11 cellular contexts compared by ENCODE assay signal in the genomic region with DNA sequence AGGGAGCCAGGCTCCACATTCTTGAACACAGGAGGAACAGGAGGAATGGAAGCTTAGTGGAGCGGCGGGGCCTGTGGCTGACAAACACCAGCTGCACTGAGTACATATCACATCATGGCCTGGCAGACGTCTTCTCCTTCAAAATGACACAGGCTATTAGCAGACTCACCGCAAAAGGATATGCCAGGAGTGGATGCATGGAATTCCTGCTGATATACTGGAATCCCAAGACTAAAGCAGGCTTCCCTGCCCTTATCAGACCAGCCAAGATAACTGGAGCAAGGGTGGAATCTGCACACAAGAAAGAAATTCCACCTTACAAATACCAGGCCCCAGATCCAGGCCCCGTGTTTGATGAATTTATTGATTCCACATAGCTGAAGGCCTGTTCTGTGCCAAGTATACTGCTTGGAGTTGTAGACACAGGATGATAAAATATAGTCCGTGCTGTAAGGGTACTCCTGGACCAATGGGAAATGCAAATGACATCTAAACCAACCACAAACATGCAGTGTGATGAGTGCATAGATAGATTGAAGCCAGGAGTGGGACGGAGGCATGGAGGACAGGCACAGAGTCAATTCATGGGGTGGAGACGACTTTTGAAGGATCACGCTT.
DNase-seq lines count a peak whose midpoint lies in the region; ATAC-seq and TF ChIP-seq lines count a peak whose summit lies in the region.
"Had no signal": no experiment of that assay in that cellular context is flagged by ENCODE, and none has a peak within 500 bp of the region (broad histone marks: within the 10 kb centered on the region; RNA-seq: fewer than 3 reads in every experiment).

No MANE protein-coding gene starts in this region.

- CTCF ChIA-PET in IMR-90 (lab: Yijun Ruan, JAX): no interaction called here
- CTCF ChIA-PET in activated CD4-positive, alpha-beta T cell treated with anti-CD3 and anti-CD28 coated beads for 36 hours (lab: Charles Lee): no interaction called here

- POLR2A ChIA-PET in IMR-90 (lab: Charles Lee; ENCODE audit: unreplicated experiment): no interaction called here
- POLR2A ChIA-PET in activated CD4-positive, alpha-beta T cell treated with anti-CD3 and anti-CD28 coated beads for 36 hours (lab: Charles Lee): interaction anchor here (1.1 kb wide), 1 partner anchor 9 kb away, joined by 3 read pairs; no protein-coding TSS in a partner anchor

- peak overlapping the region; percentile 9 for H2AFZ ChIP-seq in IMR-90 (replicated peaks; ENCODE audit: low read length, poor library complexity)

- no peak overlapping the region for H2AK9ac ChIP-seq in IMR-90 (replicated peaks; ENCODE audit: low read depth, low read length, poor library complexity)

- intact Hi-C loops in IMR-90 (cut with micrococcal nuclease): no loop called here
- intact Hi-C loops in lower lobe of right lung (cut with DNase I): no loop called here
- intact Hi-C loops in activated CD4-positive, alpha-beta T cell treated with anti-CD3 and anti-CD28 coated beads for 36 hours (cut with DNase I, micrococcal nuclease): no loop called here

- H3K27ac ChIP-seq in IMR-90 (ENCODE audit: insufficient read depth, low read length): peak overlapping the region; percentile 80; the same call in 1 of the 2 replicates
- H3K27ac ChIP-seq in lower lobe of right lung: peak overlapping the region; percentile 21
- H3K27ac ChIP-seq in upper lobe of left lung: peak overlapping the region in 1 of 4 donors; percentile 2
- H3K27ac ChIP-seq: thyroid gland had no signal

- no peaks in the 10 kb centered on the region for H3K36me3 ChIP-seq in IMR-90 (ENCODE audit: control insufficient read depth, insufficient read depth, low read length)
- H3K36me3 ChIP-seq in lower lobe of right lung: no peaks in the 10 kb centered on the region
- H3K36me3 ChIP-seq in upper lobe of left lung: no peaks in the 10 kb centered on the region
- H3K36me3 ChIP-seq: thyroid gland had no signal

- no peak for TF ChIP-seq EP300 in upper lobe of left lung (IDR thresholded peaks at IDR 0.05)

- peak overlapping the region; percentile 28; the same call in 1 of the 2 replicates for H4K5ac ChIP-seq in IMR-90 (ENCODE audit: low read depth, low read length)

- 0 out of 2 replicates have a peak, but pooled peaks cover 3% of the 10 kb centered on the region for H4K20me1 ChIP-seq in IMR-90 (ENCODE audit: insufficient read depth, low read length)

- peak overlapping the region; percentile 18; the same call in 1 of the 2 replicates for H3K4me2 ChIP-seq in IMR-90 (ENCODE audit: low read depth, low read length)

- TF ChIP-seq RAD21 in IMR-90 (IDR thresholded peaks at IDR 0.05; ENCODE audit: low read length): no peak

- no CpG with 5 or more reads among the region's 9 CpGs for WGBS in IMR-90 (ENCODE audit: extremely low coverage in 2 of 2, insufficient read length in 1 of 2), 2 experiments
- 69 to 72% methylated on average over 8 to 9 of the region's 9 CpGs for whole genome bisulfite sequencing in upper lobe of left lung, 2 donors

- peak overlapping the region; percentile 72; the same call in 1 of the 2 replicates for H2AK5ac ChIP-seq in IMR-90 (ENCODE audit: low read depth, low read length)

- peak overlapping the region; percentile 9; the same call in 1 of the 2 replicates for H4K91ac ChIP-seq in IMR-90 (ENCODE audit: insufficient read depth, low read depth, low read length)

- H2BK20ac ChIP-seq in IMR-90 (ENCODE audit: low read depth, low read length): peak overlapping the region; percentile 10; the same call in 1 of the 2 replicates

- H3K27ac Mint-ChIP-seq in activated CD4-positive, alpha-beta T cell treated with anti-CD3 and anti-CD28 coated beads for 36 hours: no peak overlapping the region
- H3K27ac Mint-ChIP-seq: activated CD8-positive, alpha-beta T cell treated with anti-CD3 and anti-CD28 coated beads, Interleukin-2, amount 10 ng/mL, durations not matched to agents 7 days and 5 days; T-helper 1 cell treated with Interleukin-12 subunit alpha and Interleukin-12 subunit beta and Interleukin-4 antibody, amounts not matched to agents 30 μg/mL and 1 μg/mL, for 36 hours had no signal

- no peaks in the 10 kb centered on the region for H3K36me3 Mint-ChIP-seq in activated CD4-positive, alpha-beta T cell treated with anti-CD3 and anti-CD28 coated beads for 36 hours (ENCODE audit: low read depth)

- in situ Hi-C loops in IMR-90 (cut with MboI; ENCODE audit: low sequenced_read_pairs): no loop called here

- H3K27me3 ChIP-seq in IMR-90 (ENCODE audit: control insufficient read depth, insufficient read depth, low read length) (peaks cover 12% of the 10 kb centered on the region), lower lobe of right lung (ENCODE audit: low read depth) (no peaks in the 10 kb centered on the region), upper lobe of left lung (no peaks in the 10 kb centered on the region)
- H3K27me3 ChIP-seq: thyroid gland had no signal

- H3K14ac ChIP-seq in IMR-90 (replicated peaks; ENCODE audit: low read depth, low read length): peak overlapping the region; percentile 27

- H2BK120ac ChIP-seq in IMR-90 (ENCODE audit: low read depth, low read length): peak overlapping the region; percentile 33; the same call in 1 of the 2 replicates

- H3K9ac ChIP-seq in IMR-90 (ENCODE audit: low read depth, low read length): peak overlapping the region; percentile 5; the same call in 1 of the 2 replicates

- H3K4me1 ChIP-seq in IMR-90 (ENCODE audit: control insufficient read depth, insufficient read depth, low read length) (peaks cover 9% of the 10 kb centered on the region), lower lobe of right lung (no peaks in the 10 kb centered on the region), upper lobe of left lung (peaks cover 0 to 8% (median 0%) of the 10 kb centered on the region in 4 donors)

- TF ChIP-seq POLR2A in IMR-90 (IDR thresholded peaks at IDR 0.05; ENCODE audit: low read depth, low read length) (no peak), upper lobe of left lung (IDR thresholded peaks at IDR 0.05) (no peak)

- DNase-seq in IMR-90: peak; percentile 87
- DNase-seq in ecto neural progenitor cell (ENCODE audit: low spot score): peak; percentile 43
- DNase-seq in lower lobe of right lung: no peak
- no peak for DNase-seq in upper lobe of left lung
- no peak for DNase-seq in NCI-H2081 (lab: John Stamatoyannopoulos, UW)
- no peak for DNase-seq in activated CD4-positive, alpha-beta T cell treated with anti-CD3 and anti-CD28 coated beads for 36 hours
- DNase-seq: activated CD8-positive, alpha-beta T cell treated with anti-CD3 and anti-CD28 coated beads, Interleukin-2, amount 10 ng/mL, durations not matched to agents 7 days and 5 days; NCI-H1436; thyroid gland had no signal

- H3K4me3 ChIP-seq in IMR-90 (ENCODE audit: insufficient read depth, low read depth, low read length) (no peak overlapping the region), lower lobe of right lung (no peak overlapping the region), upper lobe of left lung (no peak overlapping the region)
- H3K4me3 ChIP-seq: thyroid gland had no signal

- H3K4me1 Mint-ChIP-seq in activated CD4-positive, alpha-beta T cell treated with anti-CD3 and anti-CD28 coated beads for 36 hours: no peaks in the 10 kb centered on the region

- H3K9me3 Mint-ChIP-seq in activated CD4-positive, alpha-beta T cell treated with anti-CD3 and anti-CD28 coated beads for 36 hours (ENCODE audit: low read depth): no peaks in the 10 kb centered on the region
- H3K9me3 Mint-ChIP-seq: T-helper 1 cell treated with Interleukin-12 subunit alpha and Interleukin-12 subunit beta and Interleukin-4 antibody, amounts not matched to agents 30 μg/mL and 1 μg/mL, for 36 hours had no signal

- H3K23ac ChIP-seq in IMR-90 (ENCODE audit: low read depth, low read length): peak overlapping the region; percentile 4; the same call in 1 of the 2 replicates

- H3K18ac ChIP-seq in IMR-90 (ENCODE audit: low read depth, low read length): peak overlapping the region; percentile 62

- TF ChIP-seq CTCF in IMR-90 (conservative IDR thresholded peaks at IDR 0.05; ENCODE audit: low read depth, low read length) (no peak), lower lobe of right lung (IDR thresholded peaks at IDR 0.05) (no peak), upper lobe of left lung (IDR thresholded peaks at IDR 0.05) (no peak)

- no peak overlapping the region for H3K56ac ChIP-seq in IMR-90 (ENCODE audit: extremely low read depth, insufficient read depth, low read length)

- BruUV-seq in IMR-90 (replicated peaks; lab: Mats Ljungman, UMichigan): no TSS peak

- dilution Hi-C loops in IMR-90 (cut with HindIII; ENCODE audit: low sequenced_read_pairs, unreplicated experiment): no loop called here

- no peaks in the 10 kb centered on the region for H3K27me3 Mint-ChIP-seq in activated CD4-positive, alpha-beta T cell treated with anti-CD3 and anti-CD28 coated beads for 36 hours

- no peak overlapping the region for H2BK5ac ChIP-seq in IMR-90 (ENCODE audit: low read depth, low read length, poor library complexity, severe bottlenecking)

- H3K79me1 ChIP-seq in IMR-90 (ENCODE audit: low read depth in 1 of 2, low read length in 2 of 2): no peaks in the 10 kb centered on the region

- ATAC-seq in IMR-90 (ENCODE audit: low read depth) (peak; percentile 92), lower lobe of right lung (peak; percentile 65 to 75), upper lobe of left lung (ENCODE audit: low FRiP score in 2 of 2) (peak; percentile 73 to 89), HG02870 (IDR thresholded peaks at IDR 0.05; ENCODE audit: unreplicated experiment) (no peak)
- no peak for ATAC-seq in activated CD4-positive, alpha-beta T cell treated with anti-CD3 and anti-CD28 coated beads for 36 hours
- ATAC-seq: activated CD8-positive, alpha-beta T cell treated with anti-CD3 and anti-CD28 coated beads, Interleukin-2, amount 10 ng/mL, durations not matched to agents 7 days and 5 days had no signal

- H3K9me3 ChIP-seq in IMR-90 (ENCODE audit: control insufficient read depth, insufficient read depth, low read length) (no peaks in the 10 kb centered on the region), lower lobe of right lung (no peaks in the 10 kb centered on the region), upper lobe of left lung (no peaks in the 10 kb centered on the region)
- H3K9me3 ChIP-seq: thyroid gland had no signal

- peaks cover 3% of the 10 kb centered on the region; the same call in 1 of the 2 replicates for H3K9me1 ChIP-seq in IMR-90 (ENCODE audit: insufficient read depth, low read length)

- H2BK15ac ChIP-seq in IMR-90 (ENCODE audit: low read depth, low read length): peak overlapping the region; percentile 16; the same call in 1 of the 3 replicates

- peak overlapping the region in 1 of 2 experiments; percentile 46; a peak in 1 of 4 replicates for H4K8ac ChIP-seq in IMR-90 (ENCODE audit: low read depth in 2 of 2, low read length in 2 of 2)

- peak overlapping the region; percentile 47 for H3K4ac ChIP-seq in IMR-90 (ENCODE audit: low read depth, low read length)

- no peak overlapping the region for H3K4me3 Mint-ChIP-seq in activated CD4-positive, alpha-beta T cell treated with anti-CD3 and anti-CD28 coated beads for 36 hours
- H3K4me3 Mint-ChIP-seq: activated CD8-positive, alpha-beta T cell treated with anti-CD3 and anti-CD28 coated beads, Interleukin-2, amount 10 ng/mL, durations not matched to agents 7 days and 5 days; T-helper 1 cell treated with Interleukin-12 subunit alpha and Interleukin-12 subunit beta and Interleukin-4 antibody, amounts not matched to agents 30 μg/mL and 1 μg/mL, for 36 hours had no signal

TF ChIP-seq in IMR-90, 13 proteins besides CTCF, POLR2A, EP300 and RAD21 (continues in another document):
- TF ChIP-seq MXI1 (IDR thresholded peaks at IDR 0.05; ENCODE audit: borderline replicate concordance, low read depth, low read length): no peak

Comparison
In these comparisons a context has a peak if more than half of its experiments do, and no peak if none do; other contexts are left out.
1. ATAC-seq: peak in IMR-90 (single experiment), lower lobe of right lung (2 of 2) and upper lobe of left lung (2 of 2); none in HG02870 (single experiment) and activated CD4-positive, alpha-beta T cell treated with anti-CD3 and anti-CD28 coated beads for 36 hours (single experiment).
2. DNase-seq: peak in IMR-90 (single experiment) and ecto neural progenitor cell (single experiment); none in lower lobe of right lung (single experiment), upper lobe of left lung (0 of 2), NCI-H2081 (0 of 2) and activated CD4-positive, alpha-beta T cell treated with anti-CD3 and anti-CD28 coated beads for 36 hours (single experiment).